19 cellular contexts compared by ENCODE assay signal in genomic region chr22:41327124-41327523, GRCh38. TPM values are rescaled to one million over a fixed set of nuclear protein-coding genes. Genes with fewer than 3 reads are reported as not detected.
DNase-seq lines count a peak whose midpoint lies in the region; ATAC-seq and TF ChIP-seq lines count a peak whose summit lies in the region.
"Had no signal": no experiment of that assay in that cellular context is flagged by ENCODE, and none has a peak within 500 bp of the region (broad histone marks: within the 10 kb centered on the region; RNA-seq: fewer than 3 reads in every experiment).

No MANE protein-coding gene starts in this region.

- H2AFZ ChIP-seq in OCI-LY7 (ENCODE audit: low read length), result no peak overlapping the region

- H3K4me2 ChIP-seq in OCI-LY7 (ENCODE audit: low read length), result no peak overlapping the region

- H4K20me1 ChIP-seq in OCI-LY7 (ENCODE audit: insufficient read depth, low read length), result no peaks in the 10 kb centered on the region

- no peaks in the 10 kb centered on the region for H3K9me3 ChIP-seq in left lung
- H3K9me3 ChIP-seq in psoas muscle, result no peaks in the 10 kb centered on the region
- no peaks in the 10 kb centered on the region for H3K9me3 ChIP-seq in OCI-LY7 (ENCODE audit: low read length)
- H3K9me3 ChIP-seq: stomach had no signal

- ATAC-seq in left lung (peak; percentile 22), psoas muscle (peak; percentile 94 to 97 (median 96)), HG03565 (IDR thresholded peaks at IDR 0.05; ENCODE audit: unreplicated experiment) (no peak)
- ATAC-seq: foreskin keratinocyte, left ventricle myocardium superior had no signal

- H3K27ac ChIP-seq in brain microvascular endothelial cell (no peak overlapping the region), left lung (no peak overlapping the region), psoas muscle (peak overlapping the region; percentile 92), OCI-LY7 (ENCODE audit: low read depth, low read length, poor library complexity, severe bottlenecking) (no peak overlapping the region)
- H3K27ac ChIP-seq: coronary artery, foreskin keratinocyte, stomach had no signal

- intact Hi-C loops in left lung (cut with DNase I), result no loop called here
- intact Hi-C loops in psoas muscle (cut with DNase I), result loop anchor here in 1 of 2 donors (1.0 to 10.0 kb wide), 2 partner anchors 40 to 198 kb away; no protein-coding TSS in a partner anchor
- intact Hi-C loops in OCI-LY7 (cut with micrococcal nuclease; ENCODE audit: unreplicated experiment), result no loop called here

- H3K27me3 ChIP-seq in brain microvascular endothelial cell (replicated peaks), result no peaks in the 10 kb centered on the region
- H3K27me3 ChIP-seq in left lung, result no peaks in the 10 kb centered on the region
- no peaks in the 10 kb centered on the region for H3K27me3 ChIP-seq in psoas muscle (ENCODE audit: insufficient read depth in 3 of 3, low read length in 2 of 3)
- H3K27me3 ChIP-seq: foreskin keratinocyte, stomach had no signal

- in situ Hi-C loops in brain microvascular endothelial cell (cut with HindIII; ENCODE audit: low pct_ligation_motif_present, low sequenced_read_pairs), result no loop called here

- no peaks in the 10 kb centered on the region for H3K79me2 ChIP-seq in OCI-LY7 (ENCODE audit: insufficient read depth, low read depth, low read length)

- DNase-seq in HT1080 (ENCODE audit: low read depth), result peak; percentile 57
- DNase-seq in brain microvascular endothelial cell, result no peak
- DNase-seq in left lung, result no peak
- peak; percentile 68 to 95 for DNase-seq in psoas muscle
- no peak for DNase-seq in OCI-LY7 (ENCODE audit: low spot score)
- no peak for DNase-seq in GM10266 (ENCODE audit: extremely low spot score)
- DNase-seq in DMS53 (lab: John Stamatoyannopoulos, UW), result no peak
- DNase-seq: activated CD4-positive, alpha-beta T cell treated with anti-CD3 and anti-CD28 coated beads, Interleukin-2, amount 50 U/mL, for 48 hours; activated naive CD4-positive, alpha-beta T cell treated with Interleukin-2 at 50 U/mL for 16 hours; DMS79; foreskin keratinocyte; GOT3; left ventricle myocardium superior; NCI-H1694 treated with DMSO at 0.1 percent for 48 hours; NCI-H226; stimulated activated CD4-positive, alpha-beta T cell treated with anti-CD3 and anti-CD28 coated beads, Interleukin-1b, Interleukin-23, amount 100 ng/mL, for 48 hours; stomach had no signal

- WGBS in psoas muscle, 3 donors, result 16 to 46% (median 31%) methylated on average over 16 of the region's 16 CpGs

- H3K4me3 ChIP-seq in brain microvascular endothelial cell (ENCODE audit: low read depth, low read length) (no peak overlapping the region), left lung (no peak overlapping the region), psoas muscle (no peak overlapping the region), OCI-LY7 (ENCODE audit: low read depth, low read length, poor library complexity, severe bottlenecking) (no peak overlapping the region)
- H3K4me3 ChIP-seq: coronary artery, stomach had no signal

- H3K9me2 ChIP-seq in OCI-LY7 (ENCODE audit: insufficient read depth, low read length), result no peaks in the 10 kb centered on the region

- H3K4me1 ChIP-seq in left lung (no peaks in the 10 kb centered on the region), psoas muscle (peaks cover 8% of the 10 kb centered on the region), OCI-LY7 (ENCODE audit: insufficient read depth, low read length, poor library complexity, severe bottlenecking) (no peaks in the 10 kb centered on the region)
- H3K4me1 ChIP-seq: foreskin keratinocyte, stomach had no signal

- TF ChIP-seq CTCF in brain microvascular endothelial cell (IDR thresholded peaks at IDR 0.05; ENCODE audit: low read depth, low read length, missing control alignments), result peak; percentile 14
- TF ChIP-seq CTCF in left lung (IDR thresholded peaks at IDR 0.05), result no peak
- peak; percentile 38 for TF ChIP-seq CTCF in psoas muscle (IDR thresholded peaks at IDR 0.05)
- no peak for TF ChIP-seq CTCF in OCI-LY7 (conservative IDR thresholded peaks at IDR 0.05; ENCODE audit: low read length)
- TF ChIP-seq CTCF in GM10266 (IDR thresholded peaks at IDR 0.05; ENCODE audit: control insufficient read depth, insufficient read depth, low read depth, missing control alignments), result no peak

- BruUV-seq in OCI-LY7 (replicated peaks; lab: Mats Ljungman, UMichigan), result no TSS peak

- CTCF ChIA-PET in OCI-LY7 (lab: Charles Lee; ENCODE audit: unreplicated experiment), result no interaction called here

- POLR2A ChIA-PET in OCI-LY7 (lab: Charles Lee), result no interaction called here

- peaks cover 52% of the 10 kb centered on the region for H3K36me3 ChIP-seq in brain microvascular endothelial cell (replicated peaks)
- H3K36me3 ChIP-seq in left lung, result peaks cover 0 to 90% of the 10 kb centered on the region in 2 donors
- peaks cover 0 to 75% of the 10 kb centered on the region in 2 donors for H3K36me3 ChIP-seq in psoas muscle (ENCODE audit: insufficient read depth in 1 of 2, low read depth in 1 of 2)
- peaks cover 79% of the 10 kb centered on the region for H3K36me3 ChIP-seq in OCI-LY7 (ENCODE audit: insufficient read depth, low read length)

RNA-seq across cellular contexts. Expression of gene ZC3H7B, which starts 25.8 kb away (rescaled TPM):
- 55.7 and 58.7 TPM in 2 replicates for total RNA-seq in HT1080 (2014; rRNA removed; shearing (Covaris generic))
- polyA plus RNA-seq in HT1080 (2015; cell fraction: cytosol; rRNA removed), result 38.4 and 40.3 TPM in 2 replicates
- 42.5 and 44.0 TPM in 2 replicates for polyA plus RNA-seq in HT1080 (2015; cell fraction: nucleus; rRNA removed)
- 10 to 100 TPM; 50.4 to 65.6 TPM for total RNA-seq in left lung
- total RNA-seq in psoas muscle, result 10 to 100 TPM; 32.0 to 34.1 (median 33.1) TPM
- 10 to 100 TPM; 12.0 to 31.0 (median 17.8) TPM for polyA plus RNA-seq in psoas muscle
- total RNA-seq in OCI-LY7 (2014; rRNA removed; shearing (Covaris generic)), result 42.4 and 46.7 TPM in 2 replicates
- 55.1 and 56.3 TPM in 2 replicates for total RNA-seq in OCI-LY7 (2022)

RNA-seq across cellular contexts. Expression of gene RANGAP1, which starts 41.1 kb away (rescaled TPM):
- total RNA-seq in HT1080 (2014; rRNA removed; shearing (Covaris generic)), result 189 and 198 TPM in 2 replicates
- 116 and 127 TPM in 2 replicates for polyA plus RNA-seq in HT1080 (2015; cell fraction: cytosol; rRNA removed)
- 256 and 270 TPM in 2 replicates for polyA plus RNA-seq in HT1080 (2015; cell fraction: nucleus; rRNA removed)
- total RNA-seq in left lung (10 to 100 TPM; 54.9 to 65.8 TPM), psoas muscle (10 to 100 TPM; 31.9 to 48.8 (median 40.8) TPM), OCI-LY7 (2022) (119 and 128 TPM in 2 replicates)
- polyA plus RNA-seq in psoas muscle, result 10 to 100 TPM; 26.2 to 51.8 (median 51.3) TPM
- 81.7 and 108 TPM in 2 replicates for total RNA-seq in OCI-LY7 (2014; rRNA removed; shearing (Covaris generic))

RNA-seq across cellular contexts. Expression of gene TEF, which starts 54.6 kb away (rescaled TPM):
- total RNA-seq in HT1080 (2014; rRNA removed; shearing (Covaris generic)), result 4.1 and 6.7 TPM in 2 replicates
- polyA plus RNA-seq in HT1080 (2015; cell fraction: cytosol; rRNA removed), result 6.6 and 8.6 TPM in 2 replicates
- 8.7 and 14.1 TPM in 2 replicates for polyA plus RNA-seq in HT1080 (2015; cell fraction: nucleus; rRNA removed)
- total RNA-seq in left lung (10 to 100 TPM; 10.2 to 17.3 TPM), psoas muscle (10 to 100 TPM; 11.7 to 23.9 (median 16.1) TPM), OCI-LY7 (2022) (6.1 and 7.0 TPM in 2 replicates)
- polyA plus RNA-seq in psoas muscle, result 1 to 10 TPM; 2.0 to 7.8 (median 6.2) TPM
- 4.3 and 6.8 TPM in 2 replicates for total RNA-seq in OCI-LY7 (2014; rRNA removed; shearing (Covaris generic))

Comparison
In these comparisons a context has a peak if more than half of its experiments do, and no peak if none do; other contexts are left out.
1. DNase-seq: peak in HT1080 (single experiment) and psoas muscle (2 of 2); none in brain microvascular endothelial cell (single experiment), left lung (0 of 2), OCI-LY7 (single experiment), GM10266 (single experiment) and DMS53 (single experiment).
2. CTCF ChIP-seq: peak in brain microvascular endothelial cell (single experiment) and psoas muscle (single experiment); none in left lung (0 of 2), OCI-LY7 (single experiment) and GM10266 (single experiment).